In the genomic region with DNA sequence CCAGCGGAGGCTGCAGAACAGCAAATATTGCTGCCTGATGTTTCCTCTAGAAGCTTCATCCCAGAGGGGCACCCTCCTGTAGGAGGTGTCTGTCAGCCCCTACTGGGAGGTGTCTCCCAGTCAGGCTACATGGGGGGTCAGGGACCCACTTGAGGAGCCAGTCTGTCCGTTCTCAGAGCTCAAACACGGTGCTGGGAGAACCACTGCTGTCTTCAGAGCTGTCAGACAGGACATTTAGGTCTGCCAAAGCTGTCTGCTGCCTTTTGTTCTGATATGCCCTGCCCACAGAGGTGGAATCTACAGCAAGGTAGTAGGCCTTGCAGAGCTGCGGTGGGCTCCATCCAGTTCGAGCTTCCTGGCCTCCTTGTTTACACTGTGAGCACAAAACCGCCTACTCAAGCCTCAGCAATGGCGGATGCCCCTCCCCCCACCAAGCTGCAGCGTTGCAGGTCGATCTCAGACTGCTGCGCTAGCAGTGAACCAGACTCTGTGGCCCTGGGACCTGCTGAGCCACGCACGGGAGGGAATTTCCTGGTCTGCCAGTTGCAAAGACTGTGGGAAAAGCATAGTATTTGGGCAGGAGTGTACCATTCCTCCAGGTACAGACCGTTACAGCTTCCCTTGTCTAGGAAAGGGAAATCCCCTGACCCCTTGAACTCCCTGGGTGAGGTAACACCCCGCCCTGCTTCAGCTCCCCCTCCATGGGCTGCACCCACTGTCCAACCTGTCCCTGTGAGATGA, we compare ENCODE assay signal across 1 cellular context.
TF ChIP-seq lines count a peak whose summit lies in the region.

No MANE protein-coding gene starts in this region.

TF ChIP-seq in HepG2, 621 proteins besides CTCF, POLR2A, EP300 and RAD21 (continued from another document and continues in another):
- TF ChIP-seq, protein P1, sequence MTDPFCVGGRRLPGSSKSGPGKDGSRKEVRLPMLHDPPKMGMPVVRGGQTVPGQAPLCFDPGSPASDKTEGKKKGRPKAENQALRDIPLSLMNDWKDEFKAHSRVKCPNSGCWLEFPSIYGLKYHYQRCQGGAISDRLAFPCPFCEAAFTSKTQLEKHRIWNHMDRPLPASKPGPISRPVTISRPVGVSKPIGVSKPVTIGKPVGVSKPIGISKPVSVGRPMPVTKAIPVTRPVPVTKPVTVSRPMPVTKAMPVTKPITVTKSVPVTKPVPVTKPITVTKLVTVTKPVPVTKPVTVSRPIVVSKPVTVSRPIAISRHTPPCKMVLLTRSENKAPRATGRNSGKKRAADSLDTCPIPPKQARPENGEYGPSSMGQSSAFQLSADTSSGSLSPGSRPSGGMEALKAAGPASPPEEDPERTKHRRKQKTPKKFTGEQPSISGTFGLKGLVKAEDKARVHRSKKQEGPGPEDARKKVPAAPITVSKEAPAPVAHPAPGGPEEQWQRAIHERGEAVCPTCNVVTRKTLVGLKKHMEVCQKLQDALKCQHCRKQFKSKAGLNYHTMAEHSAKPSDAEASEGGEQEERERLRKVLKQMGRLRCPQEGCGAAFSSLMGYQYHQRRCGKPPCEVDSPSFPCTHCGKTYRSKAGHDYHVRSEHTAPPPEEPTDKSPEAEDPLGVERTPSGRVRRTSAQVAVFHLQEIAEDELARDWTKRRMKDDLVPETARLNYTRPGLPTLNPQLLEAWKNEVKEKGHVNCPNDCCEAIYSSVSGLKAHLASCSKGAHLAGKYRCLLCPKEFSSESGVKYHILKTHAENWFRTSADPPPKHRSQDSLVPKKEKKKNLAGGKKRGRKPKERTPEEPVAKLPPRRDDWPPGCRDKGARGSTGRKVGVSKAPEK (CRISPR knock-in tag; IDR thresholded peaks at IDR 0.05; ENCODE audit: borderline replicate concordance): peak; percentile 47; the same call in 1 of the 2 replicates
- TF ChIP-seq SIN3A (IDR thresholded peaks at IDR 0.05; ENCODE audit: borderline replicate concordance, low read depth, low read length) (no peak), MATR3 (CRISPR knock-in tag; IDR thresholded peaks at IDR 0.05) (no peak), ZNF543 (CRISPR knock-in tag; IDR thresholded peaks at IDR 0.05) (peak; percentile 62; the same call in 1 of the 2 replicates), FOXM1 (CRISPR knock-in tag; IDR thresholded peaks at IDR 0.05) (no peak), ZNF501 (CRISPR knock-in tag; IDR thresholded peaks at IDR 0.05) (peak; percentile 47; the same call in 1 of the 2 replicates), NCOA2 (CRISPR knock-in tag; IDR thresholded peaks at IDR 0.05) (0 out of 2 replicates have a peak, but pooled peaks have one; percentile 32), AHR (CRISPR knock-in tag; IDR thresholded peaks at IDR 0.05) (no peak), STAT5B (CRISPR knock-in tag; IDR thresholded peaks at IDR 0.05) (no peak), MTA1 (CRISPR knock-in tag; IDR thresholded peaks at IDR 0.05; ENCODE audit: borderline replicate concordance) (peak; percentile 88), SPEN (CRISPR knock-in tag; IDR thresholded peaks at IDR 0.05; ENCODE audit: low read depth) (peak; percentile 56), NR2C2 (CRISPR knock-in tag; IDR thresholded peaks at IDR 0.05; ENCODE audit: borderline replicate concordance) (peak; percentile 49; the same call in 1 of the 2 replicates), YEATS4 (CRISPR knock-in tag; IDR thresholded peaks at IDR 0.05; ENCODE audit: borderline replicate concordance) (peak; percentile 24; the same call in 1 of the 2 replicates), SRY (CRISPR knock-in tag; IDR thresholded peaks at IDR 0.05) (no peak), WIZ (CRISPR knock-in tag; IDR thresholded peaks at IDR 0.05) (0 out of 2 replicates have a peak, but pooled peaks have one; percentile 78), ZNF547 (CRISPR knock-in tag; IDR thresholded peaks at IDR 0.05) (0 out of 2 replicates have a peak, but pooled peaks have one; percentile 30), ZNF274 (CRISPR knock-in tag; IDR thresholded peaks at IDR 0.05) (peak; percentile 54; the same call in 1 of the 2 replicates), GABPB1 (CRISPR knock-in tag; IDR thresholded peaks at IDR 0.05) (peak; percentile 59), JUNB (CRISPR knock-in tag; IDR thresholded peaks at IDR 0.05; ENCODE audit: borderline replicate concordance) (no peak), YY1 (IDR thresholded peaks at IDR 0.05; ENCODE audit: insufficient read depth, insufficient replicate concordance, low read depth, low read length) (peak; percentile 88), ZNF124 (CRISPR knock-in tag; IDR thresholded peaks at IDR 0.05) (no peak), ZC3H4 (CRISPR knock-in tag; IDR thresholded peaks at IDR 0.05; ENCODE audit: borderline replicate concordance) (no peak), SAP130 (CRISPR knock-in tag; IDR thresholded peaks at IDR 0.05; ENCODE audit: low read depth) (peak; percentile 45; the same call in 1 of the 2 replicates), ZNF737 (CRISPR knock-in tag; IDR thresholded peaks at IDR 0.05; ENCODE audit: borderline replicate concordance) (no peak), ZNF768 (CRISPR knock-in tag; IDR thresholded peaks at IDR 0.05) (peak; percentile 17; the same call in 1 of the 2 replicates), RCOR2 (CRISPR knock-in tag; IDR thresholded peaks at IDR 0.05) (no peak), NFIB (CRISPR knock-in tag; IDR thresholded peaks at IDR 0.05; ENCODE audit: borderline replicate concordance) (no peak), NR2F1 (CRISPR knock-in tag; IDR thresholded peaks at IDR 0.05) (peak in 1 of 2 experiments; percentile 68; a peak in 2 of 4 replicates), TBX3 (IDR thresholded peaks at IDR 0.05; ENCODE audit: borderline replicate concordance) (no peak), AKAP8 (CRISPR knock-in tag; IDR thresholded peaks at IDR 0.05) (peak; percentile 56; the same call in 1 of the 2 replicates), ZBTB38 (CRISPR knock-in tag; IDR thresholded peaks at IDR 0.05) (peak; percentile 19; the same call in 1 of the 2 replicates), RNF2 (conservative IDR thresholded peaks at IDR 0.05; ENCODE audit: low read depth) (no peak), TP53 (CRISPR knock-in tag; conservative IDR thresholded peaks at IDR 0.05) (no peak)
- TF ChIP-seq, protein P2, sequence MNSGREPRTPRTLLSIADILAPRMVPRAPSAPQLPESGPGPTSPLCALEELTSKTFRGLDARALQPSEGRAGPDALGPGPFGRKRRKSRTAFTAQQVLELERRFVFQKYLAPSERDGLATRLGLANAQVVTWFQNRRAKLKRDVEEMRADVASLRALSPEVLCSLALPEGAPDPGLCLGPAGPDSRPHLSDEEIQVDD (CRISPR knock-in tag; IDR thresholded peaks at IDR 0.05; ENCODE audit: borderline replicate concordance): no peak
- TF ChIP-seq, protein P3, sequence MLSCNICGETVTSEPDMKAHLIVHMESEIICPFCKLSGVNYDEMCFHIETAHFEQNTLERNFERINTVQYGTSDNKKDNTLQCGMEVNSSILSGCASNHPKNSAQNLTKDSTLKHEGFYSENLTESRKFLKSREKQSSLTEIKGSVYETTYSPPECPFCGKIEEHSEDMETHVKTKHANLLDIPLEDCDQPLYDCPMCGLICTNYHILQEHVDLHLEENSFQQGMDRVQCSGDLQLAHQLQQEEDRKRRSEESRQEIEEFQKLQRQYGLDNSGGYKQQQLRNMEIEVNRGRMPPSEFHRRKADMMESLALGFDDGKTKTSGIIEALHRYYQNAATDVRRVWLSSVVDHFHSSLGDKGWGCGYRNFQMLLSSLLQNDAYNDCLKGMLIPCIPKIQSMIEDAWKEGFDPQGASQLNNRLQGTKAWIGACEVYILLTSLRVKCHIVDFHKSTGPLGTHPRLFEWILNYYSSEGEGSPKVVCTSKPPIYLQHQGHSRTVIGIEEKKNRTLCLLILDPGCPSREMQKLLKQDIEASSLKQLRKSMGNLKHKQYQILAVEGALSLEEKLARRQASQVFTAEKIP (CRISPR knock-in tag; IDR thresholded peaks at IDR 0.05; ENCODE audit: borderline replicate concordance): no peak
- TF ChIP-seq, protein P4, sequence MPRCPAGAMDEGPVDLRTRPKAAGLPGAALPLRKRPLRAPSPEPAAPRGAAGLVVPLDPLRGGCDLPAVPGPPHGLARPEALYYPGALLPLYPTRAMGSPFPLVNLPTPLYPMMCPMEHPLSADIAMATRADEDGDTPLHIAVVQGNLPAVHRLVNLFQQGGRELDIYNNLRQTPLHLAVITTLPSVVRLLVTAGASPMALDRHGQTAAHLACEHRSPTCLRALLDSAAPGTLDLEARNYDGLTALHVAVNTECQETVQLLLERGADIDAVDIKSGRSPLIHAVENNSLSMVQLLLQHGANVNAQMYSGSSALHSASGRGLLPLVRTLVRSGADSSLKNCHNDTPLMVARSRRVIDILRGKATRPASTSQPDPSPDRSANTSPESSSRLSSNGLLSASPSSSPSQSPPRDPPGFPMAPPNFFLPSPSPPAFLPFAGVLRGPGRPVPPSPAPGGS (CRISPR knock-in tag; IDR thresholded peaks at IDR 0.05): peak; percentile 69; the same call in 1 of the 2 replicates
- TF ChIP-seq, protein P5, sequence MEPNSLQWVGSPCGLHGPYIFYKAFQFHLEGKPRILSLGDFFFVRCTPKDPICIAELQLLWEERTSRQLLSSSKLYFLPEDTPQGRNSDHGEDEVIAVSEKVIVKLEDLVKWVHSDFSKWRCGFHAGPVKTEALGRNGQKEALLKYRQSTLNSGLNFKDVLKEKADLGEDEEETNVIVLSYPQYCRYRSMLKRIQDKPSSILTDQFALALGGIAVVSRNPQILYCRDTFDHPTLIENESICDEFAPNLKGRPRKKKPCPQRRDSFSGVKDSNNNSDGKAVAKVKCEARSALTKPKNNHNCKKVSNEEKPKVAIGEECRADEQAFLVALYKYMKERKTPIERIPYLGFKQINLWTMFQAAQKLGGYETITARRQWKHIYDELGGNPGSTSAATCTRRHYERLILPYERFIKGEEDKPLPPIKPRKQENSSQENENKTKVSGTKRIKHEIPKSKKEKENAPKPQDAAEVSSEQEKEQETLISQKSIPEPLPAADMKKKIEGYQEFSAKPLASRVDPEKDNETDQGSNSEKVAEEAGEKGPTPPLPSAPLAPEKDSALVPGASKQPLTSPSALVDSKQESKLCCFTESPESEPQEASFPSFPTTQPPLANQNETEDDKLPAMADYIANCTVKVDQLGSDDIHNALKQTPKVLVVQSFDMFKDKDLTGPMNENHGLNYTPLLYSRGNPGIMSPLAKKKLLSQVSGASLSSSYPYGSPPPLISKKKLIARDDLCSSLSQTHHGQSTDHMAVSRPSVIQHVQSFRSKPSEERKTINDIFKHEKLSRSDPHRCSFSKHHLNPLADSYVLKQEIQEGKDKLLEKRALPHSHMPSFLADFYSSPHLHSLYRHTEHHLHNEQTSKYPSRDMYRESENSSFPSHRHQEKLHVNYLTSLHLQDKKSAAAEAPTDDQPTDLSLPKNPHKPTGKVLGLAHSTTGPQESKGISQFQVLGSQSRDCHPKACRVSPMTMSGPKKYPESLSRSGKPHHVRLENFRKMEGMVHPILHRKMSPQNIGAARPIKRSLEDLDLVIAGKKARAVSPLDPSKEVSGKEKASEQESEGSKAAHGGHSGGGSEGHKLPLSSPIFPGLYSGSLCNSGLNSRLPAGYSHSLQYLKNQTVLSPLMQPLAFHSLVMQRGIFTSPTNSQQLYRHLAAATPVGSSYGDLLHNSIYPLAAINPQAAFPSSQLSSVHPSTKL (CRISPR knock-in tag; IDR thresholded peaks at IDR 0.05): peak; percentile 58; the same call in 1 of the 2 replicates
- TF ChIP-seq, protein P6, sequence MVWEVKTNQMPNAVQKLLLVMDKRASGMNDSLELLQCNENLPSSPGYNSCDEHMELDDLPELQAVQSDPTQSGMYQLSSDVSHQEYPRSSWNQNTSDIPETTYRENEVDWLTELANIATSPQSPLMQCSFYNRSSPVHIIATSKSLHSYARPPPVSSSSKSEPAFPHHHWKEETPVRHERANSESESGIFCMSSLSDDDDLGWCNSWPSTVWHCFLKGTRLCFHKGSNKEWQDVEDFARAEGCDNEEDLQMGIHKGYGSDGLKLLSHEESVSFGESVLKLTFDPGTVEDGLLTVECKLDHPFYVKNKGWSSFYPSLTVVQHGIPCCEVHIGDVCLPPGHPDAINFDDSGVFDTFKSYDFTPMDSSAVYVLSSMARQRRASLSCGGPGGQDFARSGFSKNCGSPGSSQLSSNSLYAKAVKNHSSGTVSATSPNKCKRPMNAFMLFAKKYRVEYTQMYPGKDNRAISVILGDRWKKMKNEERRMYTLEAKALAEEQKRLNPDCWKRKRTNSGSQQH (CRISPR knock-in tag; IDR thresholded peaks at IDR 0.05; ENCODE audit: low read depth): no peak
- TF ChIP-seq, protein P7, sequence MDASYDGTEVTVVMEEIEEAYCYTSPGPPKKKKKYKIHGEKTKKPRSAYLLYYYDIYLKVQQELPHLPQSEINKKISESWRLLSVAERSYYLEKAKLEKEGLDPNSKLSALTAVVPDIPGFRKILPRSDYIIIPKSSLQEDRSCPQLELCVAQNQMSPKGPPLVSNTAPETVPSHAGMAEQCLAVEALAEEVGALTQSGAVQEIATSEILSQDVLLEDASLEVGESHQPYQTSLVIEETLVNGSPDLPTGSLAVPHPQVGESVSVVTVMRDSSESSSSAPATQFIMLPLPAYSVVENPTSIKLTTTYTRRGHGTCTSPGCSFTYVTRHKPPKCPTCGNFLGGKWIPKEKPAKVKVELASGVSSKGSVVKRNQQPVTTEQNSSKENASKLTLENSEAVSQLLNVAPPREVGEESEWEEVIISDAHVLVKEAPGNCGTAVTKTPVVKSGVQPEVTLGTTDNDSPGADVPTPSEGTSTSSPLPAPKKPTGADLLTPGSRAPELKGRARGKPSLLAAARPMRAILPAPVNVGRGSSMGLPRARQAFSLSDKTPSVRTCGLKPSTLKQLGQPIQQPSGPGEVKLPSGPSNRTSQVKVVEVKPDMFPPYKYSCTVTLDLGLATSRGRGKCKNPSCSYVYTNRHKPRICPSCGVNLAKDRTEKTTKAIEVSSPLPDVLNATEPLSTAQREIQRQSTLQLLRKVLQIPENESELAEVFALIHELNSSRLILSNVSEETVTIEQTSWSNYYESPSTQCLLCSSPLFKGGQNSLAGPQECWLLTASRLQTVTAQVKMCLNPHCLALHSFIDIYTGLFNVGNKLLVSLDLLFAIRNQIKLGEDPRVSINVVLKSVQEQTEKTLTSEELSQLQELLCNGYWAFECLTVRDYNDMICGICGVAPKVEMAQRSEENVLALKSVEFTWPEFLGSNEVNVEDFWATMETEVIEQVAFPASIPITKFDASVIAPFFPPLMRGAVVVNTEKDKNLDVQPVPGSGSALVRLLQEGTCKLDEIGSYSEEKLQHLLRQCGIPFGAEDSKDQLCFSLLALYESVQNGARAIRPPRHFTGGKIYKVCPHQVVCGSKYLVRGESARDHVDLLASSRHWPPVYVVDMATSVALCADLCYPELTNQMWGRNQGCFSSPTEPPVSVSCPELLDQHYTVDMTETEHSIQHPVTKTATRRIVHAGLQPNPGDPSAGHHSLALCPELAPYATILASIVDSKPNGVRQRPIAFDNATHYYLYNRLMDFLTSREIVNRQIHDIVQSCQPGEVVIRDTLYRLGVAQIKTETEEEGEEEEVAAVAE (CRISPR knock-in tag; IDR thresholded peaks at IDR 0.05; ENCODE audit: borderline replicate concordance): no peak
- TF ChIP-seq, protein P8, sequence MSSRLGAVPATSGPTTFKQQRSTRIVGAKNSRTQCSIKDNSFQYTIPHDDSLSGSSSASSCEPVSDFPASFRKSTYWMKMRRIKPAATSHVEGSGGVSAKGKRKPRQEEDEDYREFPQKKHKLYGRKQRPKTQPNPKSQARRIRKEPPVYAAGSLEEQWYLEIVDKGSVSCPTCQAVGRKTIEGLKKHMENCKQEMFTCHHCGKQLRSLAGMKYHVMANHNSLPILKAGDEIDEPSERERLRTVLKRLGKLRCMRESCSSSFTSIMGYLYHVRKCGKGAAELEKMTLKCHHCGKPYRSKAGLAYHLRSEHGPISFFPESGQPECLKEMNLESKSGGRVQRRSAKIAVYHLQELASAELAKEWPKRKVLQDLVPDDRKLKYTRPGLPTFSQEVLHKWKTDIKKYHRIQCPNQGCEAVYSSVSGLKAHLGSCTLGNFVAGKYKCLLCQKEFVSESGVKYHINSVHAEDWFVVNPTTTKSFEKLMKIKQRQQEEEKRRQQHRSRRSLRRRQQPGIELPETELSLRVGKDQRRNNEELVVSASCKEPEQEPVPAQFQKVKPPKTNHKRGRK (CRISPR knock-in tag; IDR thresholded peaks at IDR 0.05): no peak
